Comparison of ENCODE assay signal across 1 cellular context in the genomic region with DNA sequence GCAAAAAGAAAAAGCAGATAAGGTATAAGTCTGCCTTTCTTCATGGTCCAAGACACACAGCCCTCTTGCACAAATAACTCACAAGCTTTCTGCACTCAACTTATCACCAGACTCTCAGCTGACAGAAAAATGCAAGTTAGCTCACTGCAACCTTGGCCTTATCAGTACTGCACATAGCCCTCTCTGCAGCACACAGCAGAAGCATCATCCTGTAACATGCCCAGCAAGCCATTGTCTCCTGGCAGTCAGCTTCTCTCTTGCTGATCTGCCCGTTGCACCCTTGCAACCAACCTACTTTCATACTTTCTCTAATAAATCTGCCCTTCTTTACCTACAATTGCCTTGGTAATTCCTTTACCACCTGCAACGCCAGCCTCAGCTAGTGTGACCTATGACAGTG.
A peak's percentile ranks its signal among the peaks of the same experiment; 100 is the strongest.
TF ChIP-seq lines count a peak whose summit lies in the region.

No MANE protein-coding gene starts in this region.

TF ChIP-seq in K562, 482 proteins besides CTCF, POLR2A, EP300 and RAD21 (continued from another document):
- TF ChIP-seq RUNX1 (IDR thresholded peaks at IDR 0.05; ENCODE audit: low read depth) (no peak), JUND (IDR thresholded peaks at IDR 0.05; ENCODE audit: borderline replicate concordance, low read depth, low read length) (peak; percentile 37; the same call in 1 of the 2 replicates), JUND (tag; IDR thresholded peaks at IDR 0.05; ENCODE audit: borderline replicate concordance, low read depth, low read length) (peak; percentile 24; the same call in 2 of the 3 replicates)
TF ChIP-seq in K562: peak in this region for 32.
